9 cellular contexts compared by ENCODE assay signal in genomic region chr7:41134242-41134872, GRCh38.
DNase-seq lines count a peak whose midpoint lies in the region; ATAC-seq, FAIRE-seq and TF ChIP-seq lines count a peak whose summit lies in the region.
"Had no signal": no experiment of that assay in that cellular context is flagged by ENCODE, and none has a peak within 500 bp of the region (broad histone marks: within the 10 kb centered on the region; RNA-seq: fewer than 3 reads in every experiment).

No MANE protein-coding gene starts in this region.

- H2BK20ac ChIP-seq in IMR-90 (ENCODE audit: low read depth, low read length) = peak overlapping the region; percentile 76; the same call in 1 of the 2 replicates

- H2BK120ac ChIP-seq in IMR-90 (ENCODE audit: low read depth, low read length) = peak overlapping the region; percentile 63

- no peak overlapping the region; the same call in 1 of the 2 replicates for H2AK5ac ChIP-seq in IMR-90 (ENCODE audit: low read depth, low read length)

- peak overlapping the region; percentile 76 for H3K14ac ChIP-seq in IMR-90 (replicated peaks; ENCODE audit: low read depth, low read length)

- H3K4me3 ChIP-seq in IMR-90 (ENCODE audit: insufficient read depth, low read depth, low read length) (no peak overlapping the region), colonic mucosa (no peak overlapping the region), Peyer's patch (no peak overlapping the region)

- H2BK15ac ChIP-seq in IMR-90 (ENCODE audit: low read depth, low read length) = 0 out of 3 replicates have a peak overlapping the region, but pooled peaks have one; percentile 51

- H3K79me1 ChIP-seq in IMR-90 (ENCODE audit: low read depth in 1 of 2, low read length in 2 of 2) = no peaks in the 10 kb centered on the region

- DNase-seq in GM12892 (ENCODE audit: insufficient read length) = no peak
- peak; percentile 55 for DNase-seq in IMR-90
- DNase-seq in iris pigment epithelial cell (ENCODE audit: low read depth) = peak; percentile 24
- DNase-seq in HUDEP-2 (lab: John Stamatoyannopoulos, UW; ENCODE audit: unreplicated experiment in 76 of 76) = no peak
- no peak for DNase-seq in midbrain (lab: John Stamatoyannopoulos, UW)
- DNase-seq in colonic mucosa = no peak
- no peak for DNase-seq in Peyer's patch
- DNase-seq: activated gamma-delta T cell had no signal

- TF ChIP-seq POLR2A in GM12892 (IDR thresholded peaks at IDR 0.05; ENCODE audit: low read depth, low read length) (no peak), IMR-90 (IDR thresholded peaks at IDR 0.05; ENCODE audit: low read depth, low read length) (no peak), Peyer's patch (IDR thresholded peaks at IDR 0.05) (no peak)

- H2AFZ ChIP-seq in IMR-90 (replicated peaks; ENCODE audit: low read length, poor library complexity) = peak overlapping the region; percentile 44

- dilution Hi-C loops in IMR-90 (cut with HindIII; ENCODE audit: low sequenced_read_pairs, unreplicated experiment) = no loop called here

- TF ChIP-seq CTCF in IMR-90 (conservative IDR thresholded peaks at IDR 0.05; ENCODE audit: low read depth, low read length) (no peak), colonic mucosa (IDR thresholded peaks at IDR 0.05) (no peak), Peyer's patch (IDR thresholded peaks at IDR 0.05) (no peak)

- H3K9ac ChIP-seq in IMR-90 (ENCODE audit: low read depth, low read length) (no peak overlapping the region; the same call in 1 of the 2 replicates), colonic mucosa (ENCODE audit: low read depth in 2 of 2, low read length in 2 of 2) (no peak overlapping the region)

- peak; percentile 98 for FAIRE-seq in GM12892 (lab: Jason Lieb, UNC)

- in situ Hi-C loops in IMR-90 (cut with MboI; ENCODE audit: low sequenced_read_pairs) = no loop called here

- no CpG with 5 or more reads among the region's 3 CpGs for WGBS in IMR-90 (ENCODE audit: extremely low coverage in 2 of 2, insufficient read length in 1 of 2), 2 experiments

- H3K23ac ChIP-seq in IMR-90 (ENCODE audit: low read depth, low read length) = peak overlapping the region; percentile 1; the same call in 1 of the 2 replicates

- H4K91ac ChIP-seq in IMR-90 (ENCODE audit: insufficient read depth, low read depth, low read length) = no peak overlapping the region

- H3K36me3 ChIP-seq in IMR-90 (ENCODE audit: control insufficient read depth, insufficient read depth, low read length) = no peaks in the 10 kb centered on the region
- no peaks in the 10 kb centered on the region for H3K36me3 ChIP-seq in colonic mucosa
- no peaks in the 10 kb centered on the region for H3K36me3 ChIP-seq in Peyer's patch

- TF ChIP-seq RAD21 in IMR-90 (IDR thresholded peaks at IDR 0.05; ENCODE audit: low read length) = no peak

- intact Hi-C loops in IMR-90 (cut with micrococcal nuclease) (loop anchor here (10.0 kb wide), 1 partner anchor 60 kb away; no protein-coding TSS in a partner anchor), colonic mucosa (cut with DNase I) (no loop called here)

- H3K18ac ChIP-seq in IMR-90 (ENCODE audit: low read depth, low read length) = peak overlapping the region; percentile 22; the same call in 1 of the 2 replicates

- H3K4me1 ChIP-seq in IMR-90 (ENCODE audit: control insufficient read depth, insufficient read depth, low read length) = peaks cover 9% of the 10 kb centered on the region
- H3K4me1 ChIP-seq in colonic mucosa = no peaks in the 10 kb centered on the region
- H3K4me1 ChIP-seq in Peyer's patch = no peaks in the 10 kb centered on the region

- CTCF ChIA-PET in IMR-90 (lab: Yijun Ruan, JAX) = interaction anchor here (0.6 kb wide), 1 partner anchor 394 kb away, joined by 3 read pairs; no protein-coding TSS in a partner anchor

- no peak overlapping the region for H3K56ac ChIP-seq in IMR-90 (ENCODE audit: extremely low read depth, insufficient read depth, low read length)

- no peak overlapping the region for H2AK9ac ChIP-seq in IMR-90 (replicated peaks; ENCODE audit: low read depth, low read length, poor library complexity)

- POLR2A ChIA-PET in IMR-90 (lab: Charles Lee; ENCODE audit: unreplicated experiment) = no interaction called here

- no peaks in the 10 kb centered on the region for H4K20me1 ChIP-seq in IMR-90 (ENCODE audit: insufficient read depth, low read length)

- 0 out of 2 replicates have a peak overlapping the region, but pooled peaks have one; percentile 6 for H4K5ac ChIP-seq in IMR-90 (ENCODE audit: low read depth, low read length)

- H3K27me3 ChIP-seq in IMR-90 (ENCODE audit: control insufficient read depth, insufficient read depth, low read length) = no peaks in the 10 kb centered on the region
- no peaks in the 10 kb centered on the region for H3K27me3 ChIP-seq in colonic mucosa
- no peaks in the 10 kb centered on the region for H3K27me3 ChIP-seq in Peyer's patch

- H3K9me1 ChIP-seq in IMR-90 (ENCODE audit: insufficient read depth, low read length) = peaks cover 14% of the 10 kb centered on the region

- peak overlapping the region; percentile 21 for H3K4ac ChIP-seq in IMR-90 (ENCODE audit: low read depth, low read length)

- no peaks in the 10 kb centered on the region; the same call in 1 of the 2 replicates for H3K9me3 ChIP-seq in IMR-90 (ENCODE audit: control insufficient read depth, insufficient read depth, low read length)
- no peaks in the 10 kb centered on the region for H3K9me3 ChIP-seq in colonic mucosa
- no peaks in the 10 kb centered on the region for H3K9me3 ChIP-seq in Peyer's patch

- H3K27ac ChIP-seq in IMR-90 (ENCODE audit: insufficient read depth, low read length) (no peak overlapping the region), colonic mucosa (no peak overlapping the region), Peyer's patch (no peak overlapping the region)

- no peak overlapping the region for H2BK5ac ChIP-seq in IMR-90 (ENCODE audit: low read depth, low read length, poor library complexity, severe bottlenecking)

- ATAC-seq in GM21786 (IDR thresholded peaks at IDR 0.05; ENCODE audit: unreplicated experiment) = peak; percentile 86
- peak; percentile 72 for ATAC-seq in IMR-90 (ENCODE audit: low read depth)

- H3K4me2 ChIP-seq in IMR-90 (ENCODE audit: low read depth, low read length) = peak overlapping the region; percentile 0; the same call in 1 of the 2 replicates

- peak overlapping the region in 1 of 2 experiments; percentile 33; a peak in 1 of 4 replicates for H4K8ac ChIP-seq in IMR-90 (ENCODE audit: low read depth in 2 of 2, low read length in 2 of 2)

- no TSS peak for BruUV-seq in IMR-90 (replicated peaks; lab: Mats Ljungman, UMichigan)

TF ChIP-seq in IMR-90, 13 proteins besides CTCF, POLR2A, EP300 and RAD21:
- no peak for TF ChIP-seq RFX5 (IDR thresholded peaks at IDR 0.05; ENCODE audit: low read depth, low read length)
- no peak for TF ChIP-seq RCOR1 (IDR thresholded peaks at IDR 0.05; ENCODE audit: insufficient replicate concordance, low read length)
- TF ChIP-seq, protein P1, sequence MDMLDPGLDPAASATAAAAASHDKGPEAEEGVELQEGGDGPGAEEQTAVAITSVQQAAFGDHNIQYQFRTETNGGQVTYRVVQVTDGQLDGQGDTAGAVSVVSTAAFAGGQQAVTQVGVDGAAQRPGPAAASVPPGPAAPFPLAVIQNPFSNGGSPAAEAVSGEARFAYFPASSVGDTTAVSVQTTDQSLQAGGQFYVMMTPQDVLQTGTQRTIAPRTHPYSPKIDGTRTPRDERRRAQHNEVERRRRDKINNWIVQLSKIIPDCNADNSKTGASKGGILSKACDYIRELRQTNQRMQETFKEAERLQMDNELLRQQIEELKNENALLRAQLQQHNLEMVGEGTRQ (IDR thresholded peaks at IDR 0.05; ENCODE audit: low read depth, low read length) = no peak
- TF ChIP-seq MAFK (IDR thresholded peaks at IDR 0.05; ENCODE audit: low read depth, low read length) = no peak
- no peak for TF ChIP-seq FOS (IDR thresholded peaks at IDR 0.05; ENCODE audit: low read depth, low read length)
- no peak for TF ChIP-seq BHLHE40 (IDR thresholded peaks at IDR 0.05; ENCODE audit: low read depth, low read length)
- TF ChIP-seq SMC3 (IDR thresholded peaks at IDR 0.05; ENCODE audit: low read depth, low read length) = no peak
- no peak for TF ChIP-seq NFE2L2 (IDR thresholded peaks at IDR 0.05; ENCODE audit: low read depth, low read length)

Comparison
In these comparisons a context has a peak if more than half of its experiments do, and no peak if none do; other contexts are left out.
1. DNase-seq: peak in IMR-90 (single experiment) and iris pigment epithelial cell (single experiment); none in GM12892 (single experiment), HUDEP-2 (0 of 76), midbrain (single experiment), colonic mucosa (single experiment) and Peyer's patch (0 of 3).